Comparison of ENCODE assay signal across 1 cellular context in genomic region chr14:100239840-100240724, GRCh38.
A peak's percentile ranks its signal among the peaks of the same experiment; 100 is the strongest.
TF ChIP-seq lines count a peak whose summit lies in the region.

No MANE protein-coding gene starts in this region.

TF ChIP-seq in GM12878, 131 proteins besides CTCF, POLR2A, EP300 and RAD21 (continued from another document and continues in another):
- TF ChIP-seq IRF5 (IDR thresholded peaks at IDR 0.05; ENCODE audit: borderline replicate concordance) (no peak), KDM1A (IDR thresholded peaks at IDR 0.05; ENCODE audit: borderline replicate concordance) (no peak), PBX3 (IDR thresholded peaks at IDR 0.05; ENCODE audit: insufficient replicate concordance, low read depth, low read length) (no peak), BACH1 (IDR thresholded peaks at IDR 0.05; ENCODE audit: borderline replicate concordance) (peak; percentile 69), SRF (IDR thresholded peaks at IDR 0.05; ENCODE audit: low read depth in 2 of 2, low read length in 2 of 2) (no peak), DPF2 (IDR thresholded peaks at IDR 0.05) (peak; percentile 17; the same call in 1 of the 2 replicates), FOXK2 (IDR thresholded peaks at IDR 0.05) (peak; percentile 38; the same call in 1 of the 2 replicates), NBN (IDR thresholded peaks at IDR 0.05) (no peak), MLLT1 (IDR thresholded peaks at IDR 0.05) (no peak), ZNF687 (IDR thresholded peaks at IDR 0.05) (no peak), MEF2A (IDR thresholded peaks at IDR 0.05; ENCODE audit: insufficient read depth, low read depth, low read length) (no peak), SMAD5 (IDR thresholded peaks at IDR 0.05; ENCODE audit: low read depth) (no peak), YBX1 (IDR thresholded peaks at IDR 0.05) (no peak), TCF3 (IDR thresholded peaks at IDR 0.05; ENCODE audit: borderline replicate concordance, insufficient read depth, low read depth, low read length) (no peak), MEF2B (IDR thresholded peaks at IDR 0.05; ENCODE audit: partially characterized antibody, poor library complexity, severe bottlenecking) (no peak), ZZZ3 (IDR thresholded peaks at IDR 0.05; ENCODE audit: control insufficient read depth, insufficient read length, low read depth) (no peak), SMAD1 (IDR thresholded peaks at IDR 0.05; ENCODE audit: low read depth, partially characterized antibody) (no peak), JUNB (IDR thresholded peaks at IDR 0.05) (no peak), E2F8 (IDR thresholded peaks at IDR 0.05; ENCODE audit: low read depth, partially characterized antibody) (no peak), HCFC1 (IDR thresholded peaks at IDR 0.05; ENCODE audit: low read length) (no peak; the same call in 1 of the 2 replicates), CEBPB (IDR thresholded peaks at IDR 0.05; ENCODE audit: borderline replicate concordance in 1 of 2, low read depth in 2 of 2, low read length in 2 of 2) (no peak), MYB (IDR thresholded peaks at IDR 0.05; ENCODE audit: borderline replicate concordance, low read depth, low read length) (no peak), SIX5 (IDR thresholded peaks at IDR 0.05; ENCODE audit: low read depth, low read length, severe bottlenecking) (no peak), RCOR1 (conservative IDR thresholded peaks at IDR 0.05; ENCODE audit: low read depth, low read length) (no peak), RAD51 (IDR thresholded peaks at IDR 0.05) (no peak), TAF1 (IDR thresholded peaks at IDR 0.05; ENCODE audit: borderline replicate concordance, low read depth, low read length) (peak; percentile 67; the same call in 1 of the 2 replicates), CREM (IDR thresholded peaks at IDR 0.05; ENCODE audit: low read depth) (no peak), GABPA (IDR thresholded peaks at IDR 0.05; ENCODE audit: low read depth) (no peak), MXI1 (IDR thresholded peaks at IDR 0.05; ENCODE audit: low read depth, low read length) (peak; percentile 39; the same call in 1 of the 2 replicates), BCLAF1 (IDR thresholded peaks at IDR 0.05) (0 out of 2 replicates have a peak, but pooled peaks have one; percentile 7), FOXM1 (IDR thresholded peaks at IDR 0.05; ENCODE audit: low read depth, low read length) (no peak), USF2 (IDR thresholded peaks at IDR 0.05; ENCODE audit: borderline replicate concordance, low read depth, low read length) (no peak), JUND (IDR thresholded peaks at IDR 0.05; ENCODE audit: low read depth, low read length) (no peak), CEBPZ (IDR thresholded peaks at IDR 0.05; ENCODE audit: low read depth, low read length) (no peak), CHD4 (IDR thresholded peaks at IDR 0.05) (no peak), CHD1 (IDR thresholded peaks at IDR 0.05; ENCODE audit: low read depth, low read length) (0 out of 2 replicates have a peak, but pooled peaks have one; percentile 53), IKZF2 (IDR thresholded peaks at IDR 0.05) (peak; percentile 63 to 76), USF1 (IDR thresholded peaks at IDR 0.05; ENCODE audit: borderline replicate concordance, extremely low read length, insufficient read depth, low read depth, low read length) (no peak), YY1 (IDR thresholded peaks at IDR 0.05; ENCODE audit: low read depth, low read length) (peak; percentile 97), ZNF207 (IDR thresholded peaks at IDR 0.05; ENCODE audit: borderline replicate concordance) (no peak), POLR2AphosphoS2 (IDR thresholded peaks at IDR 0.05; ENCODE audit: low read depth, low read length) (0 out of 2 replicates have a peak, but pooled peaks have one; percentile 43), EGR1 (IDR thresholded peaks at IDR 0.05; ENCODE audit: borderline replicate concordance in 1 of 2, low read depth in 2 of 2, low read length in 2 of 2) (peak in 1 of 2 experiments; percentile 94; a peak in 2 of 3 replicates), HDAC2 (IDR thresholded peaks at IDR 0.05) (no peak), RFX5 (IDR thresholded peaks at IDR 0.05; ENCODE audit: low read depth, low read length) (no peak), ESRRA (IDR thresholded peaks at IDR 0.05; ENCODE audit: low read length) (no peak), SREBF1 (IDR thresholded peaks at IDR 0.05; ENCODE audit: low read length) (no peak)
